Comparison of ENCODE assay signal across 1 cellular context in genomic region chr7:140155428-140155827, GRCh38.
TF ChIP-seq lines count a peak whose summit lies in the region.

No MANE protein-coding gene starts in this region.

TF ChIP-seq in K562, 482 proteins besides CTCF, POLR2A, EP300 and RAD21 (continued from another document and continues in another):
- TF ChIP-seq SNIP1 (IDR thresholded peaks at IDR 0.05; ENCODE audit: low read depth) (no peak), STAG1 (CRISPR knock-in tag; IDR thresholded peaks at IDR 0.05; ENCODE audit: borderline replicate concordance) (no peak), TSHZ1 (CRISPR knock-in tag; IDR thresholded peaks at IDR 0.05) (no peak), FOXP1 (CRISPR knock-in tag; IDR thresholded peaks at IDR 0.05) (no peak), DPF2 (IDR thresholded peaks at IDR 0.05) (0 out of 2 replicates have a peak, but pooled peaks have one; percentile 20), RHOXF2B (CRISPR knock-in tag; conservative IDR thresholded peaks at IDR 0.05) (no peak), ZBTB33 (CRISPR knock-in tag; IDR thresholded peaks at IDR 0.05) (no peak), ZNF197 (CRISPR knock-in tag; IDR thresholded peaks at IDR 0.05; ENCODE audit: low read depth) (no peak), ZBTB43 (CRISPR knock-in tag; IDR thresholded peaks at IDR 0.05) (no peak), TRIM25 (IDR thresholded peaks at IDR 0.05; ENCODE audit: borderline replicate concordance) (no peak), ZNF507 (tag; conservative IDR thresholded peaks at IDR 0.05) (peak; percentile 32; the same call in 1 of the 2 replicates), RCOR1 (IDR thresholded peaks at IDR 0.05; ENCODE audit: borderline replicate concordance in 1 of 2, low read depth in 2 of 2, low read length in 2 of 2) (0 out of 4 replicates have a peak, but pooled peaks of 1 of the 2 experiments have one; percentile 3), BRF2 (IDR thresholded peaks at IDR 0.05; ENCODE audit: borderline replicate concordance, insufficient read depth, insufficient read length) (no peak), MECOM (CRISPR knock-in tag; IDR thresholded peaks at IDR 0.05) (no peak), ZNF436 (CRISPR knock-in tag; IDR thresholded peaks at IDR 0.05) (no peak), MLLT1 (IDR thresholded peaks at IDR 0.05) (no peak), HMBOX1 (IDR thresholded peaks at IDR 0.05) (peak; percentile 74; the same call in 1 of the 2 replicates), ZNF717 (CRISPR knock-in tag; IDR thresholded peaks at IDR 0.05) (no peak), HDAC3 (IDR thresholded peaks at IDR 0.05; ENCODE audit: borderline replicate concordance, partially characterized antibody) (no peak), ZFP91 (CRISPR knock-in tag; IDR thresholded peaks at IDR 0.05) (no peak), CTBP1 (IDR thresholded peaks at IDR 0.05; ENCODE audit: borderline replicate concordance) (0 out of 2 replicates have a peak, but pooled peaks have one; percentile 17), CBX3 (IDR thresholded peaks at IDR 0.05; ENCODE audit: borderline replicate concordance in 1 of 2, low read length in 2 of 2) (no peak), RERE (CRISPR knock-in tag; IDR thresholded peaks at IDR 0.05; ENCODE audit: borderline replicate concordance) (no peak), RFX7 (CRISPR knock-in tag; IDR thresholded peaks at IDR 0.05) (no peak), NCOA1 (IDR thresholded peaks at IDR 0.05; ENCODE audit: low read depth) (no peak), TCF3 (CRISPR knock-in tag; IDR thresholded peaks at IDR 0.05) (peak; percentile 69), MEF2A (IDR thresholded peaks at IDR 0.05; ENCODE audit: control insufficient read depth, low read depth, low read length) (peak; percentile 23; the same call in 1 of the 2 replicates), ZBTB49 (CRISPR knock-in tag; IDR thresholded peaks at IDR 0.05; ENCODE audit: borderline replicate concordance) (no peak), TRIM24 (IDR thresholded peaks at IDR 0.05) (no peak), HOMEZ (CRISPR knock-in tag; IDR thresholded peaks at IDR 0.05) (no peak)
